Comparison of ENCODE assay signal across 16 cellular contexts in genomic region chr6:3466488-3467219, GRCh38. TPM values are rescaled to one million over a fixed set of nuclear protein-coding genes. Genes with fewer than 3 reads are reported as not detected.
DNase-seq lines count a peak whose midpoint lies in the region; ATAC-seq and TF ChIP-seq lines count a peak whose summit lies in the region.
"Had no signal": no experiment of that assay in that cellular context is flagged by ENCODE, and none has a peak within 500 bp of the region (broad histone marks: within the 10 kb centered on the region; RNA-seq: fewer than 3 reads in every experiment).

No MANE protein-coding gene starts in this region.

- no peak overlapping the region for H3K14ac ChIP-seq in H9 (ENCODE audit: insufficient read depth, low read length)

- no peak overlapping the region for H3K23ac ChIP-seq in H9 (ENCODE audit: insufficient read length, low read depth, low read length)

- H3K4me2 ChIP-seq in H9 (ENCODE audit: insufficient read depth, insufficient read length, low read length): no peak overlapping the region
- H3K4me2 ChIP-seq: BLaER1 treated with 17β-estradiol and CSF1 and Interleukin-3, amounts not matched to agents 10 nM and 100 nM had no signal

- peaks cover 3 to 4% of the 10 kb centered on the region in 2 experiments; a peak in 3 of 5 replicates for H3K9me3 Mint-ChIP-seq in H9
- peaks cover 9% of the 10 kb centered on the region for H3K9me3 Mint-ChIP-seq in WTC11
- H3K9me3 Mint-ChIP-seq in endothelial cell (ENCODE audit: unreplicated experiment): no peaks in the 10 kb centered on the region
- no peaks in the 10 kb centered on the region for H3K9me3 Mint-ChIP-seq in CD8-positive, alpha-beta T cell

- H3K79me2 ChIP-seq in H9 (ENCODE audit: insufficient read depth, low read length): no peaks in the 10 kb centered on the region

- no peak overlapping the region for H3K4ac ChIP-seq in H9 (ENCODE audit: low read depth, low read length)

- no peaks in the 10 kb centered on the region for H3K36me3 ChIP-seq in CD8-positive, alpha-beta T cell (ENCODE audit: insufficient read depth, low read length)
- H3K36me3 ChIP-seq: BLaER1 treated with 17β-estradiol and CSF1 and Interleukin-3, amounts not matched to agents 10 nM and 100 nM had no signal

- no peak overlapping the region for H3K56ac ChIP-seq in H9 (ENCODE audit: insufficient read length, low read depth, low read length)

- H3K4me1 Mint-ChIP-seq in H9: peaks cover 20% of the 10 kb centered on the region in 2 experiments
- peaks cover 30% of the 10 kb centered on the region for H3K4me1 Mint-ChIP-seq in WTC11
- peaks cover 24% of the 10 kb centered on the region for H3K4me1 Mint-ChIP-seq in endothelial cell (ENCODE audit: unreplicated experiment)
- H3K4me1 Mint-ChIP-seq in CD8-positive, alpha-beta T cell (ENCODE audit: low read depth): no peaks in the 10 kb centered on the region
- H3K4me1 Mint-ChIP-seq: CD4-positive, CD25-positive, alpha-beta regulatory T cell had no signal

- H2BK5ac ChIP-seq in H9 (ENCODE audit: insufficient read length, low read length): no peak overlapping the region

- no peak overlapping the region for H4K5ac ChIP-seq in H9 (ENCODE audit: insufficient read length, low read depth, low read length)

- POLR2A ChIA-PET in WTC11 (lab: Charles Lee): no interaction called here
- POLR2A ChIA-PET in CD8-positive, alpha-beta T cell (lab: Charles Lee): no interaction called here

- no peak overlapping the region for H3K27ac ChIP-seq in H9 (ENCODE audit: insufficient read length, low read depth, low read length)
- H3K27ac ChIP-seq in CD8-positive, alpha-beta T cell (ENCODE audit: low read depth, low read length): no peak overlapping the region
- H3K27ac ChIP-seq: BLaER1 treated with 17β-estradiol and CSF1 and Interleukin-3, amounts not matched to agents 10 nM and 100 nM had no signal

- peaks cover 6% of the 10 kb centered on the region; the same call in 1 of the 2 replicates for H3K4me1 ChIP-seq in H9 (ENCODE audit: insufficient read depth, low read length)
- no peaks in the 10 kb centered on the region for H3K4me1 ChIP-seq in CD8-positive, alpha-beta T cell (ENCODE audit: insufficient read depth, low read length)
- H3K4me1 ChIP-seq: BLaER1 treated with 17β-estradiol and CSF1 and Interleukin-3, amounts not matched to agents 10 nM and 100 nM had no signal

- H3K27me3 Mint-ChIP-seq in H9 (ENCODE audit: low read depth) (no peaks in the 10 kb centered on the region; the same call in none of the 2 replicates), WTC11 (ENCODE audit: low read depth) (peaks cover 12% of the 10 kb centered on the region), endothelial cell (ENCODE audit: unreplicated experiment) (peaks cover 5% of the 10 kb centered on the region)
- no peaks in the 10 kb centered on the region for H3K27me3 Mint-ChIP-seq in CD8-positive, alpha-beta T cell (ENCODE audit: low read depth)

- H3K4me3 Mint-ChIP-seq in H9 (no peak overlapping the region), WTC11 (no peak overlapping the region), endothelial cell (ENCODE audit: unreplicated experiment) (no peak overlapping the region)
- H3K4me3 Mint-ChIP-seq in CD8-positive, alpha-beta T cell: no peak overlapping the region
- H3K4me3 Mint-ChIP-seq: CD4-positive, CD25-positive, alpha-beta regulatory T cell had no signal

- no peaks in the 10 kb centered on the region for H3K9me3 ChIP-seq in H9 (ENCODE audit: control insufficient read depth, low read depth, low read length)
- no peaks in the 10 kb centered on the region for H3K9me3 ChIP-seq in CD8-positive, alpha-beta T cell (ENCODE audit: low read length)
- H3K9me3 ChIP-seq: BLaER1 treated with 17β-estradiol and CSF1 and Interleukin-3, amounts not matched to agents 10 nM and 100 nM had no signal

- H3K27ac Mint-ChIP-seq in H9: peak overlapping the region in 2 of 3 experiments; percentile 41 to 46; a peak in 3 of 7 replicates
- no peak overlapping the region for H3K27ac Mint-ChIP-seq in WTC11
- H3K27ac Mint-ChIP-seq in endothelial cell (ENCODE audit: unreplicated experiment): peak overlapping the region; percentile 11
- H3K27ac Mint-ChIP-seq in CD8-positive, alpha-beta T cell: no peak overlapping the region
- H3K27ac Mint-ChIP-seq: CD4-positive, CD25-positive, alpha-beta regulatory T cell had no signal

- H3K18ac ChIP-seq in H9 (ENCODE audit: insufficient read length, low read depth, low read length): no peak overlapping the region

- H3K79me1 ChIP-seq in H9 (ENCODE audit: insufficient read depth, low read depth, low read length, poor library complexity, severe bottlenecking): no peaks in the 10 kb centered on the region

- H3K9ac ChIP-seq in H9 (ENCODE audit: extremely low read depth, insufficient read length, low read length): no peak overlapping the region
- H3K9ac ChIP-seq: BLaER1 treated with 17β-estradiol and CSF1 and Interleukin-3, amounts not matched to agents 10 nM and 100 nM had no signal

- TF ChIP-seq CTCF in H9 (conservative IDR thresholded peaks at IDR 0.05) (no peak), WTC11 (IDR thresholded peaks at IDR 0.05) (no peak), endothelial cell (IDR thresholded peaks at IDR 0.05; ENCODE audit: unreplicated experiment) (no peak)
- TF ChIP-seq CTCF in CD8-positive, alpha-beta T cell (IDR thresholded peaks at IDR 0.05): no peak

- H3K4me3 ChIP-seq in CD8-positive, alpha-beta T cell (ENCODE audit: low read depth, low read length): no peak overlapping the region
- H3K4me3 ChIP-seq: BLaER1 treated with 17β-estradiol and CSF1 and Interleukin-3, amounts not matched to agents 10 nM and 100 nM had no signal

- peaks cover 2% of the 10 kb centered on the region for H3K23me2 ChIP-seq in H9 (ENCODE audit: insufficient read length, low read depth, low read length, poor library complexity, severe bottlenecking)

- no peaks in the 10 kb centered on the region for H4K20me1 ChIP-seq in H9 (ENCODE audit: control insufficient read depth, insufficient read depth, insufficient read length)
- H4K20me1 ChIP-seq: BLaER1 treated with 17β-estradiol and CSF1 and Interleukin-3, amounts not matched to agents 10 nM and 100 nM had no signal

- H2BK15ac ChIP-seq in H9 (ENCODE audit: low read depth, low read length): no peak overlapping the region

- no peak overlapping the region for H2BK20ac ChIP-seq in H9 (ENCODE audit: low read depth, low read length, poor library complexity, severe bottlenecking)

- WGBS in H9 (ENCODE audit: extremely low coverage, insufficient read length, low lambda C conversion rate): no CpG with 5 or more reads among the region's 6 CpGs

- no peak overlapping the region for H2BK12ac ChIP-seq in H9 (ENCODE audit: insufficient read length, low read depth, low read length)

- H3K27me3 ChIP-seq in H9 (ENCODE audit: insufficient read depth, low read length): no peaks in the 10 kb centered on the region
- no peaks in the 10 kb centered on the region for H3K27me3 ChIP-seq in CD8-positive, alpha-beta T cell (ENCODE audit: insufficient read depth, low read length)
- H3K27me3 ChIP-seq: BLaER1 treated with 17β-estradiol and CSF1 and Interleukin-3, amounts not matched to agents 10 nM and 100 nM had no signal

- intact Hi-C loops in CD8-positive, alpha-beta T cell (cut with DNase I, micrococcal nuclease): loop anchor here in 1 of 2 experiments (5.0 kb wide), 1 partner anchor 266 kb away; no protein-coding TSS in a partner anchor

- no peak overlapping the region for H3T11ph ChIP-seq in H9 (ENCODE audit: low read length)

- no peak overlapping the region for H2AFZ ChIP-seq in H9 (ENCODE audit: low read length)

- no peak for DNase-seq in H9
- no peak for DNase-seq in WTC11 (ENCODE audit: low spot score)
- no peak for DNase-seq in endothelial cell (ENCODE audit: low spot score)
- DNase-seq in pons (ENCODE audit: low spot score): peak; percentile 72
- DNase-seq in CD8-positive, alpha-beta T cell: no peak
- DNase-seq in NCI-H748 (lab: John Stamatoyannopoulos, UW; ENCODE audit: unreplicated experiment): no peak
- DNase-seq: ACHN; Calu3; CD4-positive, CD25-positive, alpha-beta regulatory T cell; DMS 273 treated with DMSO at 0.1 percent for 48 hours; GOT3; HCEC 1CT; IMR-90 had no signal

- no peak overlapping the region for H4K91ac ChIP-seq in H9 (ENCODE audit: insufficient read length, low read depth, low read length)

- ATAC-seq in WTC11: peak; percentile 28
- no peak for ATAC-seq in GM18511 (IDR thresholded peaks at IDR 0.05; ENCODE audit: unreplicated experiment)
- no peak for ATAC-seq in CD8-positive, alpha-beta T cell
- ATAC-seq in GM19395 (IDR thresholded peaks at IDR 0.05; ENCODE audit: unreplicated experiment): no peak

- CTCF ChIA-PET in WTC11 (lab: Charles Lee): interaction anchor here (0.7 to 1.9 kb wide), 4 partner anchors 8 to 308 kb away, joined by 3 to 6 read pairs (median 4); no protein-coding TSS in a partner anchor
- CTCF ChIA-PET in CD8-positive, alpha-beta T cell (lab: Charles Lee): interaction anchor here (0.6 kb wide), 1 partner anchor 276 kb away, joined by 3 read pairs; no protein-coding TSS in a partner anchor

- H2BK120ac ChIP-seq in H9 (ENCODE audit: low read depth, low read length, poor library complexity, severe bottlenecking): no peak overlapping the region

- H4K8ac ChIP-seq in H9 (replicated peaks; ENCODE audit: insufficient read length, low read depth, low read length): no peak overlapping the region

- H2AK5ac ChIP-seq in H9 (ENCODE audit: insufficient read length, low read length): no peak overlapping the region

- H3K36me3 Mint-ChIP-seq in H9 (ENCODE audit: insufficient read depth in 1 of 3, low read depth in 3 of 3) (peaks cover 0 to 2% (median 0%) of the 10 kb centered on the region in 3 experiments; a peak in 1 of 7 replicates), WTC11 (peaks cover 12% of the 10 kb centered on the region), endothelial cell (ENCODE audit: low read depth, unreplicated experiment) (no peaks in the 10 kb centered on the region)
- no peaks in the 10 kb centered on the region for H3K36me3 Mint-ChIP-seq in CD8-positive, alpha-beta T cell
- H3K36me3 Mint-ChIP-seq: CD4-positive, CD25-positive, alpha-beta regulatory T cell had no signal

TF ChIP-seq in WTC11, 78 proteins besides CTCF, POLR2A, EP300 and RAD21 (continues in another document):
- no peak for TF ChIP-seq IRF2 (CRISPR knock-in tag; IDR thresholded peaks at IDR 0.05; ENCODE audit: borderline replicate concordance, low read depth)

RNA-seq across cellular contexts. Expression of gene SLC22A23, which starts 9.8 kb away (rescaled TPM):
- total RNA-seq in H9 (2021) (6.1 and 6.8 TPM in 2 replicates), WTC11 (2021) (33.6 to 38.2 TPM (median 33.8 TPM) in 3 replicates), endothelial cell (ENCODE audit: unreplicated experiment) (72.7 TPM)
- total RNA-seq in CD8-positive, alpha-beta T cell: 1 to 10 TPM; 3.4 to 4.8 TPM

Comparison
In these comparisons a context has a peak if more than half of its experiments do, and no peak if none do; other contexts are left out.
1. H3K27ac Mint-ChIP-seq: peak in H9 (2 of 3) and endothelial cell (single experiment); none in WTC11 (single experiment) and CD8-positive, alpha-beta T cell (single experiment).